ENCODE assay signal across 1 cellular context in genomic region chr9:35079041-35079425, GRCh38.
TF ChIP-seq lines count a peak whose summit lies in the region.

No MANE protein-coding gene starts in this region.

TF ChIP-seq in WTC11, 78 proteins besides CTCF, POLR2A, EP300 and RAD21 (continued from another document):
- TF ChIP-seq ZNF232 (CRISPR knock-in tag; IDR thresholded peaks at IDR 0.05), result no peak
- TF ChIP-seq ATF6 (CRISPR knock-in tag; IDR thresholded peaks at IDR 0.05), result no peak
- no peak for TF ChIP-seq GABPB1 (CRISPR knock-in tag; IDR thresholded peaks at IDR 0.05)
- TF ChIP-seq GRHL2 (CRISPR knock-in tag; IDR thresholded peaks at IDR 0.05; ENCODE audit: insufficient replicate concordance, severe bottlenecking), result no peak
- TF ChIP-seq E2F5 (CRISPR knock-in tag; IDR thresholded peaks at IDR 0.05), result no peak
- no peak for TF ChIP-seq ZNF423 (CRISPR knock-in tag; IDR thresholded peaks at IDR 0.05)
- TF ChIP-seq STAT6 (CRISPR knock-in tag; conservative IDR thresholded peaks at IDR 0.05; ENCODE audit: low read depth), result no peak
- no peak for TF ChIP-seq E2F1 (CRISPR knock-in tag; IDR thresholded peaks at IDR 0.05)
- no peak for TF ChIP-seq ZNF219 (CRISPR knock-in tag; IDR thresholded peaks at IDR 0.05; ENCODE audit: borderline replicate concordance)
- no peak for TF ChIP-seq ZNF281 (CRISPR knock-in tag; IDR thresholded peaks at IDR 0.05)
- no peak for TF ChIP-seq USF2 (CRISPR knock-in tag; IDR thresholded peaks at IDR 0.05)
- TF ChIP-seq ZMAT4 (CRISPR knock-in tag; IDR thresholded peaks at IDR 0.05), result no peak
- TF ChIP-seq FOXP1 (CRISPR knock-in tag; IDR thresholded peaks at IDR 0.05; ENCODE audit: borderline replicate concordance), result no peak
